ENCODE assay signal across 11 cellular contexts in genomic region chr6:71396410-71396801, GRCh38.
DNase-seq lines count a peak whose midpoint lies in the region; ATAC-seq, FAIRE-seq and TF ChIP-seq lines count a peak whose summit lies in the region.
"Had no signal": no experiment of that assay in that cellular context is flagged by ENCODE, and none has a peak within 500 bp of the region (broad histone marks: within the 10 kb centered on the region; RNA-seq: fewer than 3 reads in every experiment).

No MANE protein-coding gene starts in this region.

- DNase-seq in keratinocyte (ENCODE audit: low read depth, low spot score) (no peak), NCI-H2196 (lab: John Stamatoyannopoulos, UW; ENCODE audit: unreplicated experiment) (no peak), MG63 (no peak), NCI-H1436 treated with DMSO at 0.1 percent for 48 hours (lab: John Stamatoyannopoulos, UW) (no peak)
- no peak for DNase-seq in effector CD8-positive, alpha-beta T cell (lab: John Stamatoyannopoulos, UW)
- DNase-seq: central memory CD4-positive, alpha-beta T cell; foreskin melanocyte had no signal

- H2AFZ ChIP-seq in keratinocyte (ENCODE audit: control insufficient read depth, low read length): no peak overlapping the region

- dilution Hi-C loops in keratinocyte (cut with MboI; ENCODE audit: extremely low pct_ligation_motif_present, low sequenced_read_pairs): no loop called here

- H3K9ac ChIP-seq in keratinocyte (ENCODE audit: control insufficient read depth, extremely low read depth, insufficient read depth, low read length): no peak overlapping the region

- H3K4me3 ChIP-seq in keratinocyte (ENCODE audit: control insufficient read depth in 2 of 3, extremely low read depth in 1 of 3, insufficient read depth in 2 of 3, low read depth in 1 of 3, low read length in 3 of 3) (no peak overlapping the region), MG63 (no peak overlapping the region)
- H3K4me3 ChIP-seq: smooth muscle cell had no signal

- no peak for TF ChIP-seq CTCF in keratinocyte (optimal IDR thresholded peaks at IDR 0.05 in 1 of 3, IDR thresholded peaks at IDR 0.05 in 1 of 3, conservative IDR thresholded peaks at IDR 0.05 in 1 of 3; ENCODE audit: extremely low read depth in 1 of 3, insufficient read depth in 2 of 3, low read length in 3 of 3)

- peak overlapping the region; percentile 44 for H3K4me2 ChIP-seq in keratinocyte (ENCODE audit: control insufficient read depth, extremely low read depth, insufficient read depth, low read depth, low read length)
- H3K4me2 ChIP-seq: smooth muscle cell had no signal

- no peaks in the 10 kb centered on the region for H4K20me1 ChIP-seq in keratinocyte (ENCODE audit: control insufficient read depth, extremely low read depth, insufficient read depth, low read length)

- peaks cover 42% of the 10 kb centered on the region for H3K4me1 ChIP-seq in keratinocyte (ENCODE audit: control insufficient read depth, extremely low read depth, insufficient read depth, low read length)

- H3K9me3 ChIP-seq in keratinocyte (ENCODE audit: control insufficient read depth, low read depth, low read length) (no peaks in the 10 kb centered on the region), MG63 (no peaks in the 10 kb centered on the region)

- peak overlapping the region; percentile 37 for H3K27ac ChIP-seq in keratinocyte (ENCODE audit: control insufficient read depth, insufficient read depth, low read length)

- H3K9me1 ChIP-seq in keratinocyte (ENCODE audit: control insufficient read depth, extremely low read depth, insufficient read depth, low read length): no peaks in the 10 kb centered on the region

- H3K27me3 ChIP-seq in keratinocyte (ENCODE audit: control insufficient read depth, extremely low read depth, insufficient read depth, low read length) (no peaks in the 10 kb centered on the region), MG63 (no peaks in the 10 kb centered on the region)

- peak; percentile 99 for ATAC-seq in GM18520 (IDR thresholded peaks at IDR 0.05; ENCODE audit: unreplicated experiment)
- ATAC-seq in GM21381 (IDR thresholded peaks at IDR 0.05; ENCODE audit: unreplicated experiment): peak; percentile 95
- ATAC-seq in HG03066 (IDR thresholded peaks at IDR 0.05; ENCODE audit: low read depth, unreplicated experiment): peak; percentile 67

- peaks cover 5 to 18% of the 10 kb centered on the region in 2 experiments for H3K36me3 ChIP-seq in keratinocyte (ENCODE audit: control insufficient read depth in 2 of 2, extremely low read depth in 1 of 2, insufficient read depth in 2 of 2, low read length in 2 of 2)
- H3K36me3 ChIP-seq in MG63: no peaks in the 10 kb centered on the region; the same call in 1 of the 2 replicates

- no peak for FAIRE-seq in keratinocyte (lab: Jason Lieb, UNC)

- H3K79me2 ChIP-seq in keratinocyte (ENCODE audit: control insufficient read depth, insufficient read depth, low read length): peaks cover 47% of the 10 kb centered on the region
